ENCODE assay signal across 13 cellular contexts in the genomic region with DNA sequence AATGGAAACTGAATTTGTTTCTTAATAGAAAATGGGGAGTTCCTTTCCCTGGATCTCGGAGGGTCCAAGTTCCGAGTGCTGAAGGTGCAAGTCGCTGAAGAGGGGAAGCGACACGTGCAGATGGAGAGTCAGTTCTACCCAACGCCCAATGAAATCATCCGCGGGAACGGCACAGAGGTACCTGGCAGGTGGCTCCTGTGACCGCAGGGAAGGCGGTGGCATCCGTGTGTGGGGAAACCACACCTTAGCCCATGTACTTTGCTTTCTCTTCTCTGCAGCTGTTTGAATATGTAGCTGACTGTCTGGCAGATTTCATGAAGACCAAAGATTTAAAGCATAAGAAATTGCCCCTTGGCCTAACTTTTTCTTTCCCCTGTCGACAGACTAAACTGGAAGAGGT. TPM values are rescaled to one million over a fixed set of nuclear protein-coding genes. Genes with fewer than 3 reads are reported as not detected.
DNase-seq lines count a peak whose midpoint lies in the region; ATAC-seq and TF ChIP-seq lines count a peak whose summit lies in the region.
"Had no signal": no experiment of that assay in that cellular context is flagged by ENCODE, and none has a peak within 500 bp of the region (broad histone marks: within the 10 kb centered on the region; RNA-seq: fewer than 3 reads in every experiment).

No MANE protein-coding gene starts in this region.

- H3K4me2 ChIP-seq in HCT116 (ENCODE audit: low read length): peak overlapping the region; percentile 69
- H3K4me2 ChIP-seq: hepatocyte had no signal

- peak overlapping the region in 1 of 2 experiments; percentile 32; a peak in 1 of 4 replicates for H3K4me3 ChIP-seq in HCT116 (replicated peaks in 1 of 2; ENCODE audit: low read depth in 1 of 2, low read length in 2 of 2)
- no peak overlapping the region for H3K4me3 ChIP-seq in RWPE2 (ENCODE audit: severe bottlenecking)
- H3K4me3 ChIP-seq: hepatocyte had no signal

- DNase-seq in HCT116 (ENCODE audit: low read depth, low spot score): no peak
- no peak for DNase-seq in RWPE2 (ENCODE audit: low spot score)
- peak; percentile 18 for DNase-seq in activated naive CD8-positive, alpha-beta T cell treated with anti-CD3 and anti-CD28 coated beads for 36 hours
- DNase-seq in nephron progenitor cell: no peak
- DNase-seq in globus pallidus (ENCODE audit: low spot score): no peak
- DNase-seq: activated CD4-positive, CD25-positive, alpha-beta regulatory T cell; NCI-H1105 treated with DMSO at 0.1 percent for 48 hours; NCI-H510A treated with DMSO at 0.1 percent for 48 hours; SIG-M5; stimulated activated CD4-positive, alpha-beta T cell treated with anti-CD3 and anti-CD28 coated beads, Interleukin-4, amount 100 ng/mL, for 1 hour had no signal

- POLR2A ChIA-PET in HCT116 (lab: Charles Lee): interaction anchor here (1.0 kb wide), 1 partner anchor 9 kb away, joined by 3 read pairs; no protein-coding TSS in a partner anchor

- peaks cover 41% of the 10 kb centered on the region for H3K4me1 Mint-ChIP-seq in activated naive CD8-positive, alpha-beta T cell treated with anti-CD3 and anti-CD28 coated beads for 36 hours
- H3K4me1 Mint-ChIP-seq in nephron progenitor cell: peaks cover 27% of the 10 kb centered on the region

- intact Hi-C loops in HCT116 (cut with micrococcal nuclease): no loop called here

- no peaks in the 10 kb centered on the region for H4K20me1 ChIP-seq in HCT116 (ENCODE audit: insufficient read depth)

- TF ChIP-seq POLR2A in HCT116 (IDR thresholded peaks at IDR 0.05; ENCODE audit: borderline replicate concordance, extremely low read depth, insufficient read depth, insufficient read length): no peak

- TF ChIP-seq CTCF in HCT116 (IDR thresholded peaks at IDR 0.05 in 2 of 3, conservative IDR thresholded peaks at IDR 0.05 in 1 of 3; ENCODE audit: borderline replicate concordance in 1 of 3, insufficient read depth in 1 of 3, low read depth in 2 of 3, low read length in 2 of 3) (no peak), RWPE2 (IDR thresholded peaks at IDR 0.05; ENCODE audit: poor library complexity, severe bottlenecking) (no peak), nephron progenitor cell (IDR thresholded peaks at IDR 0.05) (no peak)

- H3K9me3 Mint-ChIP-seq in activated naive CD8-positive, alpha-beta T cell treated with anti-CD3 and anti-CD28 coated beads for 36 hours: no peaks in the 10 kb centered on the region
- no peaks in the 10 kb centered on the region for H3K9me3 Mint-ChIP-seq in nephron progenitor cell

- H3K36me3 ChIP-seq in HCT116 (ENCODE audit: control insufficient read depth in 1 of 2, insufficient read depth in 2 of 2, low read length in 2 of 2) (no peaks in the 10 kb centered on the region), RWPE2 (ENCODE audit: low read depth) (no peaks in the 10 kb centered on the region)

- peak overlapping the region; percentile 66 for H2AFZ ChIP-seq in HCT116 (ENCODE audit: low read depth, low read length, poor library complexity, severe bottlenecking)
- H2AFZ ChIP-seq: hepatocyte had no signal

- peaks cover 16 to 47% of the 10 kb centered on the region in 2 experiments for H3K4me1 ChIP-seq in HCT116 (ENCODE audit: control insufficient read depth in 1 of 2, insufficient read depth in 2 of 2, low read length in 2 of 2)
- peaks cover 18% of the 10 kb centered on the region for H3K4me1 ChIP-seq in RWPE2 (ENCODE audit: insufficient read depth, poor library complexity, severe bottlenecking)

- TF ChIP-seq RAD21 in HCT116 (IDR thresholded peaks at IDR 0.05; ENCODE audit: low read depth): no peak

- H3K9me3 ChIP-seq in HCT116 (ENCODE audit: control insufficient read depth in 1 of 2, insufficient read depth in 1 of 2, low read depth in 1 of 2, low read length in 2 of 2) (no peaks in the 10 kb centered on the region), RWPE2 (ENCODE audit: severe bottlenecking) (no peaks in the 10 kb centered on the region)

- H3K27ac ChIP-seq in HCT116 (ENCODE audit: low read depth, low read length) (no peak overlapping the region), RWPE2 (ENCODE audit: poor library complexity, severe bottlenecking) (peak overlapping the region; percentile 3)
- H3K27ac ChIP-seq: hepatocyte had no signal

- peak overlapping the region; percentile 5 for H3K4me3 Mint-ChIP-seq in activated naive CD8-positive, alpha-beta T cell treated with anti-CD3 and anti-CD28 coated beads for 36 hours
- no peak overlapping the region for H3K4me3 Mint-ChIP-seq in nephron progenitor cell

- H3K9ac ChIP-seq in HCT116 (ENCODE audit: low read length): 0 out of 2 replicates have a peak overlapping the region, but pooled peaks have one; percentile 16

- H3K9me2 ChIP-seq in HCT116 (ENCODE audit: insufficient read depth): no peaks in the 10 kb centered on the region

- RAD21 ChIA-PET in HCT116 (lab: Charles Lee; ENCODE audit: low non-redundant PET in 1 of 2, low total read pairs in 2 of 2, uncharacterized antibody in 2 of 2, unreplicated experiment in 2 of 2): no interaction called here

- no peaks in the 10 kb centered on the region for H3K79me2 ChIP-seq in HCT116 (ENCODE audit: insufficient read depth, low read length)
- H3K79me2 ChIP-seq: hepatocyte had no signal

- peak overlapping the region; percentile 13 for H3K27ac Mint-ChIP-seq in activated naive CD8-positive, alpha-beta T cell treated with anti-CD3 and anti-CD28 coated beads for 36 hours
- H3K27ac Mint-ChIP-seq in nephron progenitor cell: peak overlapping the region; percentile 13

- no peaks in the 10 kb centered on the region for H3K27me3 Mint-ChIP-seq in activated naive CD8-positive, alpha-beta T cell treated with anti-CD3 and anti-CD28 coated beads for 36 hours
- H3K27me3 Mint-ChIP-seq in nephron progenitor cell (ENCODE audit: low read depth, poor library complexity): peaks cover 8% of the 10 kb centered on the region

- no TSS peak for BruUV-seq in HCT116 (replicated peaks; lab: Mats Ljungman, UMichigan)

- no peaks in the 10 kb centered on the region for H3K27me3 ChIP-seq in HCT116 (ENCODE audit: insufficient read depth, low read length)
- H3K27me3 ChIP-seq in RWPE2 (ENCODE audit: insufficient read depth, poor library complexity, severe bottlenecking): no peaks in the 10 kb centered on the region
- H3K27me3 ChIP-seq: hepatocyte had no signal

- CTCF ChIA-PET in HCT116 (lab: Charles Lee): interaction anchor here (1.2 to 1.8 kb wide), 2 partner anchors 160 to 176 kb away, joined by 4 to 5 read pairs; no protein-coding TSS in a partner anchor

- no peaks in the 10 kb centered on the region for H3K36me3 Mint-ChIP-seq in activated naive CD8-positive, alpha-beta T cell treated with anti-CD3 and anti-CD28 coated beads for 36 hours
- H3K36me3 Mint-ChIP-seq in nephron progenitor cell (ENCODE audit: low read depth): no peaks in the 10 kb centered on the region

- ATAC-seq in HCT116: no peak
- ATAC-seq in RWPE2 (ENCODE audit: low read depth): no peak
- ATAC-seq in HG02588 (IDR thresholded peaks at IDR 0.05; ENCODE audit: unreplicated experiment): no peak
- no peak for ATAC-seq in GM19351 (IDR thresholded peaks at IDR 0.05; ENCODE audit: unreplicated experiment)

TF ChIP-seq in HCT116, 20 proteins besides CTCF, POLR2A, EP300 and RAD21 (continues in another document):
- TF ChIP-seq POLR2AphosphoS5 (IDR thresholded peaks at IDR 0.05; ENCODE audit: low read depth, low read length) (no peak), EZH2 (IDR thresholded peaks at IDR 0.05) (no peak), ZNF274 (IDR thresholded peaks at IDR 0.05; ENCODE audit: low read depth, low read length) (no peak), EZH2phosphoT487 (IDR thresholded peaks at IDR 0.05; ENCODE audit: borderline replicate concordance) (no peak), CEBPB (IDR thresholded peaks at IDR 0.05; ENCODE audit: low read depth) (no peak), SIN3A (IDR thresholded peaks at IDR 0.05; ENCODE audit: low read depth) (no peak), JUND (IDR thresholded peaks at IDR 0.05) (no peak), ATF3 (IDR thresholded peaks at IDR 0.05) (no peak), EGR1 (IDR thresholded peaks at IDR 0.05; ENCODE audit: low read depth) (no peak), SRF (IDR thresholded peaks at IDR 0.05; ENCODE audit: low read depth) (no peak)
- TF ChIP-seq, protein P1, sequence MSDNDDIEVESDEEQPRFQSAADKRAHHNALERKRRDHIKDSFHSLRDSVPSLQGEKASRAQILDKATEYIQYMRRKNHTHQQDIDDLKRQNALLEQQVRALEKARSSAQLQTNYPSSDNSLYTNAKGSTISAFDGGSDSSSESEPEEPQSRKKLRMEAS (IDR thresholded peaks at IDR 0.05): no peak
- TF ChIP-seq, protein P2, sequence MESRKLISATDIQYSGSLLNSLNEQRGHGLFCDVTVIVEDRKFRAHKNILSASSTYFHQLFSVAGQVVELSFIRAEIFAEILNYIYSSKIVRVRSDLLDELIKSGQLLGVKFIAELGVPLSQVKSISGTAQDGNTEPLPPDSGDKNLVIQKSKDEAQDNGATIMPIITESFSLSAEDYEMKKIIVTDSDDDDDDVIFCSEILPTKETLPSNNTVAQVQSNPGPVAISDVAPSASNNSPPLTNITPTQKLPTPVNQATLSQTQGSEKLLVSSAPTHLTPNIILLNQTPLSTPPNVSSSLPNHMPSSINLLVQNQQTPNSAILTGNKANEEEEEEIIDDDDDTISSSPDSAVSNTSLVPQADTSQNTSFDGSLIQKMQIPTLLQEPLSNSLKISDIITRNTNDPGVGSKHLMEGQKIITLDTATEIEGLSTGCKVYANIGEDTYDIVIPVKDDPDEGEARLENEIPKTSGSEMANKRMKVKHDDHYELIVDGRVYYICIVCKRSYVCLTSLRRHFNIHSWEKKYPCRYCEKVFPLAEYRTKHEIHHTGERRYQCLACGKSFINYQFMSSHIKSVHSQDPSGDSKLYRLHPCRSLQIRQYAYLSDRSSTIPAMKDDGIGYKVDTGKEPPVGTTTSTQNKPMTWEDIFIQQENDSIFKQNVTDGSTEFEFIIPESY (IDR thresholded peaks at IDR 0.05; ENCODE audit: extremely low read depth, insufficient replicate concordance, low read length): no peak

RNA-seq across cellular contexts. Expression of gene HKDC1, which starts 12.6 kb away (rescaled TPM):
- total RNA-seq in HCT116 (2021; ENCODE audit: unreplicated experiment): 1.7 TPM
- polyA plus RNA-seq in HCT116 (2012): 6.1 and 6.6 TPM in 2 replicates
- total RNA-seq in activated naive CD8-positive, alpha-beta T cell treated with anti-CD3 and anti-CD28 coated beads for 36 hours: under 1 TPM in 1 of 2 experiments, not detected in 1; 0.28 TPM

RNA-seq across cellular contexts. Expression of gene HK1, which starts 45.6 kb away (rescaled TPM):
- 50.3 TPM for total RNA-seq in HCT116 (2021; ENCODE audit: unreplicated experiment)
- 74.9 and 80.9 TPM in 2 replicates for polyA plus RNA-seq in HCT116 (2012)
- total RNA-seq in activated naive CD8-positive, alpha-beta T cell treated with anti-CD3 and anti-CD28 coated beads for 36 hours: 100 to 1,000 TPM; 236 to 244 TPM

RNA-seq across cellular contexts. Expression of gene SUPV3L1, which starts 52.7 kb away (rescaled TPM):
- 59.7 TPM for total RNA-seq in HCT116 (2021; ENCODE audit: unreplicated experiment)
- 30.4 and 41.4 TPM in 2 replicates for polyA plus RNA-seq in HCT116 (2012)
- total RNA-seq in activated naive CD8-positive, alpha-beta T cell treated with anti-CD3 and anti-CD28 coated beads for 36 hours: 10 to 100 TPM; 55.6 to 56.6 TPM
